In the genomic region with DNA sequence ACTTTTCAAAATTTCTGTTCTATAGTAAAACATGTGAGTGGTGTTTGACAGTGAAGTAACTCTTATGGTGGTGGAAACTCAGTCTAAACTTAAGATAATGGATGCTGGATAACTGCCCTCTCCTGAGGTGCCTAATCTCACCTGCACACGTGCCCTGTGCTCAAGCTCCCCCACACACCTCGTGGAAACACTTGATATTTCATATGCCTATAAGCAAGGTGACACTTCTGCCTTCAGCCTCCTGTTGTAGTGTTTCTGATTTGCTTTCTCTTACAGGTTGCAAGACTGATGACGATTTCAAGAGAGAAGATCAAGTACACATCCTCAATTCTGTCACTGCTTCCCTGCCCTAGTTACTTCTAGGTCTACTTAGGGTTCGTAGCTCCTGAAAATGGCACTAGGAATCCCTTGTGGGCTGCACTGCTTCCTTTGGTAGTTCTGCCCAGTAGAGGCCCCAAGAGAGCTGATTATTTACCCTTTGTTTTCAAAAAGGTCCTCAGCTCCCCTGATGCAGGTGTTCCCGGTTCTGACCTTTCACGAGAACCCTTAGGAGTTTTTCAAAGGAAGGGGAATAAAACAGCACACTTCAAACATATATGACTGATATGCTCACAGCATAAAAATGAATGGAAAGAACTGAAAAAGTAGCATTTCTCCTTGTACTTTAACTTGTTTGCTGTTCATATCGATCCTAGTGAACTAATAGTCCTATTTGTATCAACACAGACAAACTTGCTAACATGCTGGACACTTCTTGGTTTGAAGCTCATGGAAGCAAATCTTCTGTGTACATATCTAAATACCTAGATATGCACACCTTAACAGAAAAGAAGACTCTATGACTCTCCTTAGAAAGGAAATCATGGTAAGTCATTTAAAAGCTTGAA, we compare ENCODE assay signal across 22 cellular contexts. TPM values are rescaled to one million over a fixed set of nuclear protein-coding genes. Genes with fewer than 3 reads are reported as not detected.
A peak's percentile ranks its signal among the peaks of the same experiment; 100 is the strongest.
DNase-seq lines count a peak whose midpoint lies in the region; ATAC-seq, FAIRE-seq and TF ChIP-seq lines count a peak whose summit lies in the region.
"Had no signal": no experiment of that assay in that cellular context is flagged by ENCODE, and none has a peak within 500 bp of the region (broad histone marks: within the 10 kb centered on the region; RNA-seq: fewer than 3 reads in every experiment).

No MANE protein-coding gene starts in this region.

- no peak for TF ChIP-seq POLR2A in K562 (conservative IDR thresholded peaks at IDR 0.05)

- H3K79me2 ChIP-seq in K562 (ENCODE audit: control insufficient read depth, insufficient read depth, low read length), result peaks cover 98% of the 10 kb centered on the region

- H3K4me3 ChIP-seq in K562 (0 out of 2 replicates have a peak overlapping the region, but pooled peaks have one; percentile 11), lower lobe of right lung (peak overlapping the region; percentile 72)

- peak overlapping the region in 1 of 2 experiments; percentile 75; a peak in 2 of 4 replicates for H3K9ac ChIP-seq in K562 (ENCODE audit: insufficient read depth in 1 of 2, low read depth in 2 of 2, low read length in 2 of 2)

- ATAC-seq in K562 (peak; percentile 7), lower lobe of right lung (peak in 1 of 2 donors; percentile 37)
- ATAC-seq: activated CD4-positive, alpha-beta T cell treated with anti-CD3 and anti-CD28 coated beads for 36 hours had no signal

- H3K4me2 ChIP-seq in K562 (ENCODE audit: insufficient read depth, low read length), result peak overlapping the region; percentile 60

- H3K4me1 Mint-ChIP-seq in activated T-helper 1 cell treated with anti-CD3 and anti-CD28 coated beads, Interleukin-12 subunit alpha, Interleukin-12 subunit beta, Interleukin-2, Interleukin-4 antibody, amounts not matched to agents 30 ng/mL and 10 ng/mL and 1 ng/mL, durations not matched to agents 14 hours and 24 hours and 36 hours (ENCODE audit: low read depth), result no peaks in the 10 kb centered on the region
- H3K4me1 Mint-ChIP-seq: activated CD4-positive, alpha-beta T cell treated with anti-CD3 and anti-CD28 coated beads for 36 hours had no signal

- TF ChIP-seq EP300 in K562 (IDR thresholded peaks at IDR 0.05; ENCODE audit: low read length), result no peak

- no TSS peak for BruUV-seq in K562 (replicated peaks; lab: Mats Ljungman, UMichigan)

- CTCF ChIA-PET in K562 (lab: Yijun Ruan, JAX; ENCODE audit: low intra/inter-chr PET ratio), result no interaction called here

- H2AFZ ChIP-seq in K562 (ENCODE audit: low read depth, low read length), result peak overlapping the region; percentile 53

- intact Hi-C loops in K562 (cut with micrococcal nuclease), result loop anchor here (10.0 kb wide), 1 partner anchor 265 kb away; no protein-coding TSS in a partner anchor
- intact Hi-C loops in lower lobe of right lung (cut with DNase I), result no loop called here
- intact Hi-C loops in activated T-helper 1 cell treated with anti-CD3 and anti-CD28 coated beads, Interleukin-12 subunit alpha, Interleukin-12 subunit beta, Interleukin-2, Interleukin-4 antibody, amounts not matched to agents 30 ng/mL and 10 ng/mL and 1 ng/mL, durations not matched to agents 14 hours and 24 hours and 36 hours (cut with micrococcal nuclease), result no loop called here

- H3K27me3 ChIP-seq in K562 (ENCODE audit: control insufficient read depth in 2 of 2, insufficient read depth in 2 of 2, low read length in 2 of 2) (no peaks in the 10 kb centered on the region), lower lobe of right lung (ENCODE audit: low read depth) (no peaks in the 10 kb centered on the region)

- peaks cover 7% of the 10 kb centered on the region for H3K9me3 ChIP-seq in K562 (replicated peaks; ENCODE audit: control insufficient read depth, insufficient read depth, low read depth, low read length)
- no peaks in the 10 kb centered on the region for H3K9me3 ChIP-seq in lower lobe of right lung

- H3K36me3 ChIP-seq in K562 (ENCODE audit: control insufficient read depth, insufficient read depth, low read length) (peaks cover 59% of the 10 kb centered on the region), lower lobe of right lung (peaks cover 38% of the 10 kb centered on the region)

- peak; percentile 56 for FAIRE-seq in K562 (lab: Jason Lieb, UNC)
- FAIRE-seq: GM19239 had no signal

- H3K4me1 ChIP-seq in K562 (replicated peaks in 1 of 2; ENCODE audit: control insufficient read depth in 2 of 2, insufficient read depth in 2 of 2, low read length in 2 of 2), result peaks cover 8 to 38% of the 10 kb centered on the region in 2 experiments
- peaks cover 31% of the 10 kb centered on the region for H3K4me1 ChIP-seq in lower lobe of right lung

- H3K27ac ChIP-seq in K562 (ENCODE audit: extremely low read depth, low read depth, low read length) (peak overlapping the region; percentile 95), lower lobe of right lung (no peak overlapping the region)
- H3K27ac ChIP-seq: HL-60 had no signal

- no peaks in the 10 kb centered on the region for H4K20me1 ChIP-seq in K562 (replicated peaks; ENCODE audit: control insufficient read depth, insufficient read depth, low read length)

- peak in 1 of 2 experiments; percentile 29; a peak in 2 of 4 replicates for TF ChIP-seq RAD21 in K562 (CRISPR knock-in tag; conservative IDR thresholded peaks at IDR 0.05 in 1 of 2, IDR thresholded peaks at IDR 0.05 in 1 of 2)

- TF ChIP-seq CTCF in K562 (IDR thresholded peaks at IDR 0.05 in 2 of 3, conservative IDR thresholded peaks at IDR 0.05 in 1 of 3; ENCODE audit: insufficient read depth in 2 of 3, low read depth in 1 of 3, low read length in 3 of 3) (peak; percentile 11 to 45 (median 45); a peak in 4 of 6 replicates), lower lobe of right lung (IDR thresholded peaks at IDR 0.05) (no peak)

- in situ Hi-C loops in K562 (cut with MboI), result loop anchor here (10.0 kb wide), 2 partner anchors 275 to 805 kb away; no protein-coding TSS in a partner anchor

- H3K9me3 Mint-ChIP-seq in activated T-helper 1 cell treated with anti-CD3 and anti-CD28 coated beads, Interleukin-12 subunit alpha, Interleukin-12 subunit beta, Interleukin-2, Interleukin-4 antibody, amounts not matched to agents 30 ng/mL and 10 ng/mL and 1 ng/mL, durations not matched to agents 14 hours and 24 hours and 36 hours, result no peaks in the 10 kb centered on the region
- H3K9me3 Mint-ChIP-seq: immature natural killer cell; nephron; stimulated activated naive CD8-positive, alpha-beta T cell treated with anti-CD3 and anti-CD28 coated beads, Interleukin-15, Interleukin-2, amounts not matched to agents 100 ng/mL and 50 ng/mL, for 24 hours had no signal

- peak; percentile 5 for DNase-seq in NCI-H1436 treated with DMSO at 0.1 percent for 48 hours (lab: John Stamatoyannopoulos, UW)
- no peak for DNase-seq in NCI-H1436 (lab: John Stamatoyannopoulos, UW)
- peak; percentile 27 for DNase-seq in HuH-7 (ENCODE audit: low spot score)
- DNase-seq in K562 (ENCODE audit: extremely low read depth in 1 of 4, low spot score in 3 of 4), result peak in 2 of 4 experiments; percentile 12 to 27
- no peak for DNase-seq in lower lobe of right lung
- no peak for DNase-seq in activated T-helper 1 cell treated with anti-CD3 and anti-CD28 coated beads, Interleukin-12 subunit alpha, Interleukin-12 subunit beta, Interleukin-2, Interleukin-4 antibody, amounts not matched to agents 30 ng/mL and 10 ng/mL and 1 ng/mL, durations not matched to agents 14 hours and 24 hours and 36 hours (ENCODE audit: low spot score)
- DNase-seq in CD1c-positive myeloid dendritic cell (ENCODE audit: extremely low spot score), result no peak
- DNase-seq in kidney glomerular epithelial cell (lab: John Stamatoyannopoulos, UW), result no peak
- DNase-seq: 8988T; activated CD4-positive, alpha-beta T cell treated with anti-CD3 and anti-CD28 coated beads for 36 hours; activated naive CD4-positive, alpha-beta T cell; C1 segment of cervical spinal cord; cortex of kidney; immature natural killer cell; NCI-H1417; NCI-H345; SIG-M5; T-helper 2 cell had no signal

- H3K4me3 Mint-ChIP-seq in activated T-helper 1 cell treated with anti-CD3 and anti-CD28 coated beads, Interleukin-12 subunit alpha, Interleukin-12 subunit beta, Interleukin-2, Interleukin-4 antibody, amounts not matched to agents 30 ng/mL and 10 ng/mL and 1 ng/mL, durations not matched to agents 14 hours and 24 hours and 36 hours, result no peak overlapping the region
- H3K4me3 Mint-ChIP-seq: activated CD4-positive, alpha-beta T cell treated with anti-CD3 and anti-CD28 coated beads for 36 hours; immature natural killer cell; nephron; stimulated activated naive CD8-positive, alpha-beta T cell treated with anti-CD3 and anti-CD28 coated beads, Interleukin-15, Interleukin-2, amounts not matched to agents 100 ng/mL and 50 ng/mL, for 24 hours had no signal

- H3K36me3 Mint-ChIP-seq in activated T-helper 1 cell treated with anti-CD3 and anti-CD28 coated beads, Interleukin-12 subunit alpha, Interleukin-12 subunit beta, Interleukin-2, Interleukin-4 antibody, amounts not matched to agents 30 ng/mL and 10 ng/mL and 1 ng/mL, durations not matched to agents 14 hours and 24 hours and 36 hours (ENCODE audit: low read depth), result no peaks in the 10 kb centered on the region
- H3K36me3 Mint-ChIP-seq: immature natural killer cell had no signal

- H3K27me3 Mint-ChIP-seq in activated T-helper 1 cell treated with anti-CD3 and anti-CD28 coated beads, Interleukin-12 subunit alpha, Interleukin-12 subunit beta, Interleukin-2, Interleukin-4 antibody, amounts not matched to agents 30 ng/mL and 10 ng/mL and 1 ng/mL, durations not matched to agents 14 hours and 24 hours and 36 hours (ENCODE audit: insufficient read depth), result peaks cover 14% of the 10 kb centered on the region

- H3K27ac Mint-ChIP-seq in activated T-helper 1 cell treated with anti-CD3 and anti-CD28 coated beads, Interleukin-12 subunit alpha, Interleukin-12 subunit beta, Interleukin-2, Interleukin-4 antibody, amounts not matched to agents 30 ng/mL and 10 ng/mL and 1 ng/mL, durations not matched to agents 14 hours and 24 hours and 36 hours, result no peak overlapping the region
- H3K27ac Mint-ChIP-seq: activated CD4-positive, alpha-beta T cell treated with anti-CD3 and anti-CD28 coated beads for 36 hours; immature natural killer cell; nephron; stimulated activated naive CD8-positive, alpha-beta T cell treated with anti-CD3 and anti-CD28 coated beads, Interleukin-15, Interleukin-2, amounts not matched to agents 100 ng/mL and 50 ng/mL, for 24 hours had no signal

- no peaks in the 10 kb centered on the region for H3K9me1 ChIP-seq in K562 (ENCODE audit: control insufficient read depth, insufficient read depth, low read length)

- 7% methylated on average over 7 of the region's 7 CpGs for WGBS in K562 (ENCODE audit: insufficient coverage, low coverage, missing lambda C conversion rate)

- POLR2A ChIA-PET in K562 (lab: Yijun Ruan, JAX), result interaction anchor here (0.5 to 1.4 kb wide), 2 partner anchors 23 to 294 kb away, joined by 3 to 6 read pairs; no protein-coding TSS in a partner anchor

RNA-seq across cellular contexts. Expression of a gene that starts 6.7 kb away (rescaled TPM):
- 11.7 and 16.8 TPM in 2 replicates for total RNA-seq in K562 (2011; cell fraction: chromatin; rRNA removed; ENCODE audit: low replicate concordance)
- 12.2 and 13.9 TPM in 2 replicates for total RNA-seq in K562 (2011; cell fraction: nucleolus; rRNA removed)
- 12.6 and 12.7 TPM in 2 replicates for total RNA-seq in K562 (2011; cell fraction: nucleoplasm; rRNA removed)
- total RNA-seq in K562 (2014; rRNA removed) (65.1 and 71.8 TPM in 2 replicates), K562 (2014; rRNA removed; fragmentation: Illumina TruSeq; extraction: Trizol) (81.0 and 86.4 TPM in 2 replicates), K562 (2015; rRNA removed; fragmentation: Illumina TruSeq; extraction: Trizol) (87.7 and 92.4 TPM in 2 replicates), K562 (2021) (70.5 and 74.6 TPM in 2 replicates), lower lobe of right lung (182 TPM)
- polyA plus RNA-seq in K562 (2011; rRNA removed) (29.3 and 43.5 TPM in 2 replicates), K562 (2014; fragmentation: Illumina TruSeq; extraction: Trizol) (66.6 and 73.8 TPM in 2 replicates), K562 (2014; fragmentation: Nextera tagmentation; extraction: Ambion mirVana) (10 to 100 TPM; 20.6 to 31.5 TPM), K562 (2014; rRNA removed) (63.4 and 69.0 TPM in 2 replicates)
- 22.5 and 40.5 TPM in 2 replicates for polyA plus RNA-seq in K562 (2011; cell fraction: cytosol; rRNA removed)
- 14.2 and 19.0 TPM in 2 replicates for polyA plus RNA-seq in K562 (2011; cell fraction: nucleus; rRNA removed)
- 44.5 and 64.1 TPM in 2 replicates for polyA plus RNA-seq in K562 (2012)
- polyA minus RNA-seq in K562 (2011; rRNA and poly(A)+ RNA removed), result 31.3 and 39.1 TPM in 2 replicates
- 23.3 and 34.4 TPM in 2 replicates for polyA minus RNA-seq in K562 (2011; cell fraction: cytosol; rRNA and poly(A)+ RNA removed)
- polyA minus RNA-seq in K562 (2011; cell fraction: nucleus; rRNA and poly(A)+ RNA removed), result 26.5 and 38.9 TPM in 2 replicates
- total RNA-seq in activated T-helper 1 cell treated with anti-CD3 and anti-CD28 coated beads, Interleukin-12 subunit alpha, Interleukin-12 subunit beta, Interleukin-2, Interleukin-4 antibody, amounts not matched to agents 30 ng/mL and 10 ng/mL and 1 ng/mL, durations not matched to agents 14 hours and 24 hours and 36 hours, result not detected in 2 replicates
- total RNA-seq: activated CD4-positive, alpha-beta T cell treated with anti-CD3 and anti-CD28 coated beads for 36 hours had no signal

Comparison
In these comparisons a context has a peak if more than half of its experiments do, and no peak if none do; other contexts are left out.
1. DNase-seq: peak in NCI-H1436 treated with DMSO at 0.1 percent for 48 hours (single experiment) and HuH-7 (single experiment); none in NCI-H1436 (single experiment), lower lobe of right lung (single experiment), activated T-helper 1 cell treated with anti-CD3 and anti-CD28 coated beads, Interleukin-12 subunit alpha, Interleukin-12 subunit beta, Interleukin-2, Interleukin-4 antibody, amounts not matched to agents 30 ng/mL and 10 ng/mL and 1 ng/mL, durations not matched to agents 14 hours and 24 hours and 36 hours (single experiment), CD1c-positive myeloid dendritic cell (single experiment) and kidney glomerular epithelial cell (single experiment).
2. RNA of a gene that starts 6.7 kb away (total RNA-seq): 182 TPM in lower lobe of right lung (single experiment) and 11.7 to 92.4 TPM in K562; not detected in activated T-helper 1 cell treated with anti-CD3 and anti-CD28 coated beads, Interleukin-12 subunit alpha, Interleukin-12 subunit beta, Interleukin-2, Interleukin-4 antibody, amounts not matched to agents 30 ng/mL and 10 ng/mL and 1 ng/mL, durations not matched to agents 14 hours and 24 hours and 36 hours; every median in the first group is over 10 times any median in the second.